2 cellular contexts compared by ENCODE assay signal in genomic region chr9:94944623-94945022, GRCh38.
TF ChIP-seq lines count a peak whose summit lies in the region.

No MANE protein-coding gene starts in this region.

TF ChIP-seq in IMR-90, 13 proteins besides CTCF, POLR2A, EP300 and RAD21:
- no peak for TF ChIP-seq CHD1 (IDR thresholded peaks at IDR 0.05; ENCODE audit: low read depth, low read length)
- TF ChIP-seq BHLHE40 (IDR thresholded peaks at IDR 0.05; ENCODE audit: low read depth, low read length), result no peak
- no peak for TF ChIP-seq RFX5 (IDR thresholded peaks at IDR 0.05; ENCODE audit: low read depth, low read length)
- TF ChIP-seq MXI1 (IDR thresholded peaks at IDR 0.05; ENCODE audit: borderline replicate concordance, low read depth, low read length), result no peak
- TF ChIP-seq CEBPB (IDR thresholded peaks at IDR 0.05; ENCODE audit: low read depth, low read length), result peak; percentile 96
- TF ChIP-seq FOS (IDR thresholded peaks at IDR 0.05; ENCODE audit: low read depth, low read length), result peak; percentile 28; the same call in 1 of the 2 replicates
- TF ChIP-seq MAZ (IDR thresholded peaks at IDR 0.05; ENCODE audit: borderline replicate concordance, low read depth, low read length), result no peak

TF ChIP-seq in K562, 482 proteins besides CTCF, POLR2A, EP300 and RAD21:
- peak; percentile 44; the same call in 1 of the 2 replicates for TF ChIP-seq CEBPB (tag; IDR thresholded peaks at IDR 0.05)
- TF ChIP-seq SMARCB1 (IDR thresholded peaks at IDR 0.05; ENCODE audit: insufficient read length, low read depth), result no peak
